ENCODE assay signal across 34 cellular contexts in the genomic region with DNA sequence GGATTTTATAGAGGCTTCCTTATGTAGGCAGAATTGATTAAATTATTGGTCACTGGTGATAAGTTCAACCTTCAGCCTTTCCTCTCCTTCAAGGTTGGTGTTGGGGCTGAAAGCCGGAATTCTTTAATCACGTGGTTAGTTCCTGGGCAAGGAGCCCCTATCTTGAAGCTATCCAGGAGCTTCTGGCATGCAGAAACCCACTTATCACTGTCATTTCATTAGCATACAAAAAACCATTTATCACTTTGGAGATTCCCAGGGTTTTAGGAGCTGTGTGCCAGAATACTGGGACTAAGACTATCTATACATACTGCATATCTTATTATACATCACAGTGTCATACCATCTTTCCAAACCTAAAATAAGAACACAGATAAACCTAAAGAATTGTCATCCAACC.
"Had no signal": no experiment of that assay in that cellular context is flagged by ENCODE, and none has a peak within 500 bp of the region (broad histone marks: within the 10 kb centered on the region; RNA-seq: fewer than 3 reads in every experiment).

No MANE protein-coding gene starts in this region.

- H3K27ac Mint-ChIP-seq: activated B cell treated with CpG ODN at 0.5 μM for 24 hours; activated CD4-positive, alpha-beta memory T cell treated with anti-CD3 and anti-CD28 coated beads for 36 hours; activated CD8-positive, alpha-beta memory T cell treated with anti-CD3 and anti-CD28 coated beads, Interleukin-2, amount 10 ng/mL, durations not matched to agents 7 days and 5 days; activated CD8-positive, alpha-beta T cell treated with anti-CD3 and anti-CD28 coated beads, Interleukin-2, amount 10 ng/mL, durations not matched to agents 7 days and 5 days; activated naive CD4-positive, alpha-beta T cell treated with anti-CD3 and anti-CD28 coated beads for 36 hours; activated naive CD4-positive, alpha-beta T cell treated with anti-CD3 and anti-CD28 coated beads, Interleukin-2, amount 50 U/mL, for 24 hours; activated naive CD8-positive, alpha-beta T cell treated with anti-CD3 and anti-CD28 coated beads for 36 hours; activated naive CD8-positive, alpha-beta T cell treated with anti-CD3 and anti-CD28 coated beads, Interleukin-2, amount 50 U/mL, for 24 hours; activated T-helper 1 cell treated with anti-CD3 and anti-CD28 coated beads, Interleukin-12 subunit alpha, Interleukin-12 subunit beta, Interleukin-2, Interleukin-4 antibody, amounts not matched to agents 30 ng/mL and 10 ng/mL and 1 ng/mL, durations not matched to agents 14 hours and 24 hours and 36 hours; activated T-helper 2 cell treated with anti-CD3 and anti-CD28 coated beads, Interferon-gamma antibody, Interleukin-2, Interleukin-4, amounts not matched to agents 10 μg/mL and 5 μg/mL and 100 μg/mL, durations not matched to agents 14 hours and 24 hours and 36 hours; dendritic cell treated with granulocyte-macrophage colony-stimulating factor and Interleukin-4, amounts not matched to agents 40 ng/mL and 50 ng/mL, for 4 days; T-helper 17 cell; T-helper 2 cell treated with Interferon-gamma antibody and Interleukin-4, amounts not matched to agents 5 μg/mL and 100 μg/mL, for 36 hours had no signal

- H3K27me3 Mint-ChIP-seq: activated B cell treated with CpG ODN at 0.5 μM for 24 hours; activated CD4-positive, alpha-beta memory T cell treated with anti-CD3 and anti-CD28 coated beads for 36 hours; activated CD8-positive, alpha-beta memory T cell treated with anti-CD3 and anti-CD28 coated beads, Interleukin-2, amount 10 ng/mL, durations not matched to agents 7 days and 5 days; activated naive CD4-positive, alpha-beta T cell treated with anti-CD3 and anti-CD28 coated beads, Interleukin-2, amount 50 U/mL, for 24 hours; activated naive CD8-positive, alpha-beta T cell treated with anti-CD3 and anti-CD28 coated beads for 36 hours; activated naive CD8-positive, alpha-beta T cell treated with anti-CD3 and anti-CD28 coated beads, Interleukin-2, amount 50 U/mL, for 24 hours; brain; central memory CD8-positive, alpha-beta T cell; dendritic cell treated with granulocyte-macrophage colony-stimulating factor and Interleukin-4, amounts not matched to agents 40 ng/mL and 50 ng/mL, for 4 days; T-helper 17 cell had no signal

- H3K4me1 Mint-ChIP-seq: activated B cell treated with CpG ODN at 0.5 μM for 24 hours; activated CD8-positive, alpha-beta memory T cell treated with anti-CD3 and anti-CD28 coated beads, Interleukin-2, amount 10 ng/mL, durations not matched to agents 7 days and 5 days; activated naive CD4-positive, alpha-beta T cell treated with anti-CD3 and anti-CD28 coated beads, Interleukin-2, amount 50 U/mL, for 24 hours; activated naive CD8-positive, alpha-beta T cell treated with anti-CD3 and anti-CD28 coated beads for 36 hours; activated naive CD8-positive, alpha-beta T cell treated with anti-CD3 and anti-CD28 coated beads, Interleukin-2, amount 50 U/mL, for 24 hours; brain; central memory CD8-positive, alpha-beta T cell; T-helper 17 cell had no signal

- H3K4me1 ChIP-seq: adrenal gland, ascending aorta, breast epithelium, gastroesophageal sphincter had no signal

- H3K27me3 ChIP-seq: adrenal gland, ascending aorta, breast epithelium, dorsolateral prefrontal cortex, esophagus muscularis mucosa, gastroesophageal sphincter had no signal

- H3K9me3 ChIP-seq: adrenal gland, ascending aorta, breast epithelium, esophagus muscularis mucosa, gastroesophageal sphincter had no signal

- H3K4me3 ChIP-seq: adrenal gland, ascending aorta, breast epithelium, coronary artery, dorsolateral prefrontal cortex, esophagus muscularis mucosa, gastroesophageal sphincter had no signal

- H3K36me3 ChIP-seq: breast epithelium had no signal

- H3K27ac ChIP-seq: adrenal gland, ascending aorta, breast epithelium, coronary artery, dorsolateral prefrontal cortex, esophagus muscularis mucosa, gastroesophageal sphincter, WERI-Rb-1 had no signal

- H3K4me3 Mint-ChIP-seq: activated B cell treated with CpG ODN at 0.5 μM for 24 hours; activated CD4-positive, alpha-beta memory T cell treated with anti-CD3 and anti-CD28 coated beads for 36 hours; activated CD8-positive, alpha-beta memory T cell treated with anti-CD3 and anti-CD28 coated beads, Interleukin-2, amount 10 ng/mL, durations not matched to agents 7 days and 5 days; activated CD8-positive, alpha-beta T cell treated with anti-CD3 and anti-CD28 coated beads, Interleukin-2, amount 10 ng/mL, durations not matched to agents 7 days and 5 days; activated naive CD4-positive, alpha-beta T cell treated with anti-CD3 and anti-CD28 coated beads for 36 hours; activated naive CD4-positive, alpha-beta T cell treated with anti-CD3 and anti-CD28 coated beads, Interleukin-2, amount 50 U/mL, for 24 hours; activated naive CD8-positive, alpha-beta T cell treated with anti-CD3 and anti-CD28 coated beads for 36 hours; activated naive CD8-positive, alpha-beta T cell treated with anti-CD3 and anti-CD28 coated beads, Interleukin-2, amount 50 U/mL, for 24 hours; activated T-helper 1 cell treated with anti-CD3 and anti-CD28 coated beads, Interleukin-12 subunit alpha, Interleukin-12 subunit beta, Interleukin-2, Interleukin-4 antibody, amounts not matched to agents 30 ng/mL and 10 ng/mL and 1 ng/mL, durations not matched to agents 14 hours and 24 hours and 36 hours; brain; central memory CD8-positive, alpha-beta T cell; dendritic cell treated with granulocyte-macrophage colony-stimulating factor and Interleukin-4, amounts not matched to agents 40 ng/mL and 50 ng/mL, for 4 days; T-helper 17 cell; T-helper 2 cell treated with Interferon-gamma antibody and Interleukin-4, amounts not matched to agents 5 μg/mL and 100 μg/mL, for 36 hours had no signal

- ATAC-seq: activated CD4-positive, CD25-positive, alpha-beta regulatory T cell treated with anti-CD3 and anti-CD28 coated beads, Interleukin-2, amount 50 U/mL, for 24 hours; activated CD8-positive, alpha-beta memory T cell treated with anti-CD3 and anti-CD28 coated beads, Interleukin-2, amount 10 ng/mL, durations not matched to agents 7 days and 5 days; activated CD8-positive, alpha-beta T cell treated with anti-CD3 and anti-CD28 coated beads, Interleukin-2, amount 10 ng/mL, durations not matched to agents 7 days and 5 days; activated naive CD8-positive, alpha-beta T cell treated with anti-CD3 and anti-CD28 coated beads, Interleukin-2, amount 50 U/mL, for 24 hours; gastroesophageal sphincter; T-helper 17 cell had no signal

- H3K9me3 Mint-ChIP-seq: activated naive CD4-positive, alpha-beta T cell treated with anti-CD3 and anti-CD28 coated beads, Interleukin-2, amount 50 U/mL, for 24 hours; brain; central memory CD8-positive, alpha-beta T cell had no signal

- DNase-seq: activated B cell treated with CpG ODN at 0.5 μM for 24 hours; activated CD4-positive, alpha-beta memory T cell treated with anti-CD3 and anti-CD28 coated beads for 36 hours; activated CD4-positive, alpha-beta T cell treated with anti-CD3 and anti-CD28 coated beads for 48 hours; activated CD8-positive, alpha-beta memory T cell treated with anti-CD3 and anti-CD28 coated beads, Interleukin-2, amount 10 ng/mL, durations not matched to agents 7 days and 5 days; activated CD8-positive, alpha-beta memory T cell treated with anti-CD3 and anti-CD28 coated beads, Interleukin-2, amount 50 U/mL, for 4 hours; activated CD8-positive, alpha-beta T cell treated with anti-CD3 and anti-CD28 coated beads, Interleukin-2, amount 10 ng/mL, durations not matched to agents 7 days and 5 days; activated effector memory CD4-positive, alpha-beta T cell treated with anti-CD3 and anti-CD28 coated beads, Interleukin-2, amount 50 U/mL, for 16 hours; activated naive CD4-positive, alpha-beta T cell treated with anti-CD3 and anti-CD28 coated beads for 36 hours; activated naive CD8-positive, alpha-beta T cell treated with anti-CD3 and anti-CD28 coated beads for 36 hours; activated naive CD8-positive, alpha-beta T cell treated with anti-CD3 and anti-CD28 coated beads, Interleukin-2, amount 50 U/mL, for 24 hours; activated T-cell treated with anti-CD3 and anti-CD28 coated beads, Interleukin-2, amount 50 U/mL, for 1 hour; activated T-cell treated with anti-CD3 and anti-CD28 coated beads, Interleukin-2, amount 50 U/mL, for 48 hours; adrenal gland; dorsolateral prefrontal cortex; effector memory CD4-positive, alpha-beta T cell; erythroblast; foreskin melanocyte; T-helper 1 cell; T-helper 17 cell; T1000; WERI-Rb-1 had no signal
